ENCODE assay signal across 8 cellular contexts in the genomic region with DNA sequence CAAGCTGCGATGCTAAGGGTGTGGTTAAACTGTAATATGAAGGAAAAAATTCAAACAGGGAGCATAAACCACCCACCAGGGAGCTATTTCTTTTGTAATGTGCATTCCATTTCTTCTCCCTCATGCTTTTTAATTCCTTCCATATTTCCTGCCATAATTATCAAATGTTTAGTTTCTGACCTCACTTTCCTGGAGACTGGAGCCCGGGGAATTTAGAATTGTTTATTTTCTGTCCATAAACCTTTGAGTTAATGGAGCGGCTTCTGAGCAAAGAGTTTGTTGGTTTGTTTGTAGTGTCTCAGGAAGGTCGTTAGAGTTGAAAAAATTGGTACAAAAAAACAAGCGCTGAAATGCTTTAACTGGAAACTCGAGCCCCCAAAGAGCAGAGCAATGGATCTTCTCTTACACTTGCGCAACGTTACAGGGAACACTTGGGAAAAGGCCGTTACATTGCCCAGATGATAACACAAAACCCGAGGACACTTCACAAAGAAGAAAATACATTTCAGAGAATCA. TPM values are rescaled to one million over a fixed set of nuclear protein-coding genes. Genes with fewer than 3 reads are reported as not detected.
DNase-seq lines count a peak whose midpoint lies in the region; TF ChIP-seq lines count a peak whose summit lies in the region.

No MANE protein-coding gene starts in this region.

- peaks cover 0 to 7% of the 10 kb centered on the region in 2 donors for H3K36me3 ChIP-seq in ascending aorta
- peaks cover 30% of the 10 kb centered on the region for H3K36me3 ChIP-seq in iPS-20b (ENCODE audit: insufficient read depth, low read depth, low read length)

- H3K27ac ChIP-seq in ascending aorta (peak overlapping the region; percentile 98 to 99), iPS-20b (ENCODE audit: low read length) (peak overlapping the region; percentile 23)

- peaks cover 16 to 32% of the 10 kb centered on the region in 2 donors for H3K4me1 ChIP-seq in ascending aorta
- H3K4me1 ChIP-seq in iPS-20b (ENCODE audit: insufficient read depth, low read length) = peaks cover 34% of the 10 kb centered on the region

- peak overlapping the region; percentile 88; the same call in 1 of the 2 replicates for H3K9ac ChIP-seq in iPS-20b (ENCODE audit: low read depth, low read length)

- peak; percentile 14 for DNase-seq in DMS53 (lab: John Stamatoyannopoulos, UW)
- DNase-seq in DMS53 treated with DMSO at 0.1 percent for 48 hours (lab: John Stamatoyannopoulos, UW; ENCODE audit: unreplicated experiment) = no peak
- no peak for DNase-seq in ascending aorta (ENCODE audit: low spot score in 2 of 2)
- DNase-seq in stromal cell of bone marrow (ENCODE audit: low read depth) = peak; percentile 82
- no peak for DNase-seq in NCI-H2081 treated with DMSO at 0.1 percent for 48 hours (lab: John Stamatoyannopoulos, UW)
- no peak for DNase-seq in T-helper 9 cell
- no peak for DNase-seq in cerebellar nuclear complex (lab: John Stamatoyannopoulos, UW)

- H3K9me3 ChIP-seq in ascending aorta = no peaks in the 10 kb centered on the region
- no peaks in the 10 kb centered on the region for H3K9me3 ChIP-seq in iPS-20b (ENCODE audit: insufficient read depth, low read depth, low read length)

- H3K4me3 ChIP-seq in ascending aorta (peak overlapping the region; percentile 87 to 94), iPS-20b (ENCODE audit: low read length) (peak overlapping the region; percentile 92)

- intact Hi-C loops in ascending aorta (cut with DNase I) = loop anchor here (2.0 kb wide), 3 partner anchors 19 to 101 kb away; partner anchors contain the start of gene LRRC58

- H3K27me3 ChIP-seq in ascending aorta (no peaks in the 10 kb centered on the region), iPS-20b (ENCODE audit: insufficient read depth, low read length) (peaks cover 6% of the 10 kb centered on the region; the same call in 1 of the 2 replicates)

- TF ChIP-seq CTCF in ascending aorta (IDR thresholded peaks at IDR 0.05) = no peak

RNA-seq across cellular contexts. Expression of gene FSTL1, which starts 1.0 kb away (rescaled TPM):
- 790 TPM for total RNA-seq in ascending aorta

Comparison
In these comparisons a context has a peak if more than half of its experiments do, and no peak if none do; other contexts are left out.
1. DNase-seq: peak in DMS53 (single experiment) and stromal cell of bone marrow (single experiment); none in DMS53 treated with DMSO at 0.1 percent for 48 hours (single experiment), ascending aorta (0 of 2), NCI-H2081 treated with DMSO at 0.1 percent for 48 hours (single experiment), T-helper 9 cell (single experiment) and cerebellar nuclear complex (0 of 2).